Comparison of ENCODE assay signal across 19 cellular contexts in genomic region chr1:75964110-75964759, GRCh38. TPM values are rescaled to one million over a fixed set of nuclear protein-coding genes. Genes with fewer than 3 reads are reported as not detected.
A peak's percentile ranks its signal among the peaks of the same experiment; 100 is the strongest.
DNase-seq lines count a peak whose midpoint lies in the region; ATAC-seq, FAIRE-seq and TF ChIP-seq lines count a peak whose summit lies in the region.
"Not testable (repeated sequence)": the region's sequence is repeated elsewhere in the genome, so short reads cannot be mapped to it uniquely, and the experiment has no call there.
"Had no signal": no experiment of that assay in that cellular context is flagged by ENCODE, and none has a peak within 500 bp of the region (broad histone marks: within the 10 kb centered on the region; RNA-seq: fewer than 3 reads in every experiment).

No MANE protein-coding gene starts in this region.

- not testable (repeated sequence) for H3K36me3 ChIP-seq in PC-3 (ENCODE audit: low read depth, low read length); WERI-Rb-1; H1 (ENCODE audit: control insufficient read depth in 2 of 4, insufficient read depth in 4 of 4, low read length in 3 of 4); osteoblast (ENCODE audit: insufficient read depth, low read length)

- peak overlapping the region; percentile 27; the same call in 1 of the 2 replicates for H3K27ac ChIP-seq in PC-3 (ENCODE audit: low read length)
- H3K27ac ChIP-seq in WERI-Rb-1; H1 (ENCODE audit: low read depth, low read length); foreskin keratinocyte: not testable (repeated sequence)
- peak overlapping the region; percentile 48 for H3K27ac ChIP-seq in osteoblast (ENCODE audit: low read depth, low read length)

- H3F3A ChIP-seq in PC-3 (ENCODE audit: low read length, unreplicated experiment), result not testable (repeated sequence)

- not testable (repeated sequence) for H2AK5ac ChIP-seq in H1 (ENCODE audit: low read depth, low read length)

- not testable (repeated sequence) for TF ChIP-seq POLR2A in H1 (IDR thresholded peaks at IDR 0.05; ENCODE audit: control extremely low read depth in 1 of 2, low read depth in 2 of 2, low read length in 2 of 2)

- H2BK20ac ChIP-seq in H1 (ENCODE audit: low read length), result not testable (repeated sequence)

- H3K27me3 Mint-ChIP-seq in HFFc6 (ENCODE audit: insufficient read depth), result not testable (repeated sequence)

- CTCF ChIA-PET in PC-3 (lab: Charles Lee); H1 (lab: Charles Lee; ENCODE audit: partially characterized antibody): not testable (repeated sequence)

- H2BK5ac ChIP-seq in H1 (ENCODE audit: low read depth, low read length), result not testable (repeated sequence)

- not testable (repeated sequence) for H3K23ac ChIP-seq in H1 (ENCODE audit: insufficient read length)

- H2BK120ac ChIP-seq in H1 (replicated peaks; ENCODE audit: low read depth, low read length), result not testable (repeated sequence)

- H3K79me1 ChIP-seq in H1 (ENCODE audit: low read depth, low read length), result not testable (repeated sequence)

- POLR2A ChIA-PET in PC-3 (lab: Charles Lee; ENCODE audit: unreplicated experiment); H1 (lab: Charles Lee; ENCODE audit: partially characterized antibody): not testable (repeated sequence)

- H3K27ac Mint-ChIP-seq in HFFc6, result peak overlapping the region; percentile 42; the same call in 1 of the 2 replicates

- 93% methylated on average over 10 of the region's 10 CpGs; no CpG with 5 or more reads in 1 of the 2 experiments for WGBS in H1 (ENCODE audit: extremely low coverage in 1 of 2, insufficient coverage in 1 of 2, insufficient read length in 1 of 2, insufficient replicate concordance in 2 of 2, low coverage in 1 of 2, low lambda C conversion rate in 2 of 2, missing lambda C conversion rate in 1 of 2), 2 experiments

- intact Hi-C loops in PC-3 (cut with micrococcal nuclease), result not testable (repeated sequence)

- TF ChIP-seq EP300 in H1 (IDR thresholded peaks at IDR 0.05; ENCODE audit: borderline replicate concordance in 1 of 2, low read depth in 2 of 2, low read length in 2 of 2), result not testable (repeated sequence)

- not testable (repeated sequence) for H3K36me3 Mint-ChIP-seq in HFFc6 (ENCODE audit: low read depth)

- not testable (repeated sequence) for H3K79me2 ChIP-seq in PC-3 (ENCODE audit: low read length); H1 (ENCODE audit: control insufficient read depth in 1 of 2, insufficient read depth in 2 of 2, low read length in 2 of 2); osteoblast (ENCODE audit: insufficient read depth, low read length)

- H3K4me1 ChIP-seq in PC-3 (ENCODE audit: insufficient read depth, low read length), result peaks cover 16% of the 10 kb centered on the region
- not testable (repeated sequence) for H3K4me1 ChIP-seq in H1 (replicated peaks in 1 of 4; ENCODE audit: control insufficient read depth in 3 of 4, insufficient read depth in 4 of 4, low read length in 3 of 4); foreskin keratinocyte; osteoblast (ENCODE audit: insufficient read depth, low read length)

- not testable (repeated sequence) for BruUV-seq in PC-3 (replicated peaks; lab: Mats Ljungman, UMichigan)

- not testable (repeated sequence) for H3K9me3 ChIP-seq in PC-3 (ENCODE audit: low read length); WERI-Rb-1 (ENCODE audit: severe bottlenecking); H1 (ENCODE audit: insufficient read depth in 2 of 2, low read depth in 1 of 2, low read length in 1 of 2); osteoblast (ENCODE audit: low read depth, low read length)

- H2AFZ ChIP-seq in PC-3 (ENCODE audit: low read length); H1 (ENCODE audit: low read length); osteoblast (ENCODE audit: low read length): not testable (repeated sequence)

- H3K9me2 ChIP-seq in PC-3 (replicated peaks; ENCODE audit: low read length), result not testable (repeated sequence)

- FAIRE-seq in H1 (lab: Jason Lieb, UNC), result not testable (repeated sequence)

- TF ChIP-seq CTCF in HFFc6 (IDR thresholded peaks at IDR 0.05); PC-3 (conservative IDR thresholded peaks at IDR 0.05; ENCODE audit: low read depth, low read length); WERI-Rb-1 (IDR thresholded peaks at IDR 0.05; ENCODE audit: low read depth, low read length); H1 (IDR thresholded peaks at IDR 0.05; ENCODE audit: control extremely low read depth in 1 of 3, insufficient read depth in 1 of 3, low read depth in 1 of 3, low read length in 3 of 3); foreskin keratinocyte (conservative IDR thresholded peaks at IDR 0.05); osteoblast (IDR thresholded peaks at IDR 0.05; ENCODE audit: extremely low read depth, low read depth, low read length): not testable (repeated sequence)

- H3K4me3 ChIP-seq in PC-3 (ENCODE audit: low read length); WERI-Rb-1 (ENCODE audit: low read depth, low read length); H1 (ENCODE audit: extremely low read depth in 1 of 4, insufficient read depth in 2 of 4, low read depth in 3 of 4, low read length in 4 of 4); osteoblast (ENCODE audit: insufficient read depth, low read length): not testable (repeated sequence)

- not testable (repeated sequence) for H2BK12ac ChIP-seq in H1 (ENCODE audit: low read depth, low read length)

- H3K4me1 Mint-ChIP-seq in HFFc6 (ENCODE audit: low read depth), result peaks cover 23% of the 10 kb centered on the region

- not testable (repeated sequence) for H4K8ac ChIP-seq in H1 (ENCODE audit: extremely low read depth, insufficient read depth, low read length)

- not testable (repeated sequence) for H3K4me3 Mint-ChIP-seq in HFFc6

- H4K91ac ChIP-seq in H1 (replicated peaks; ENCODE audit: insufficient read length, low read length), result not testable (repeated sequence)

- peak; percentile 38; the same call in 1 of the 2 replicates for ATAC-seq in PC-3
- peak; percentile 40 for ATAC-seq in foreskin keratinocyte

- not testable (repeated sequence) for H3K56ac ChIP-seq in H1 (replicated peaks; ENCODE audit: insufficient read length, low read depth, low read length)

- not testable (repeated sequence) for H3K23me2 ChIP-seq in H1 (ENCODE audit: low read depth, low read length)

- not testable (repeated sequence) for H4K5ac ChIP-seq in H1 (ENCODE audit: insufficient read length, low read depth, low read length)

- not testable (repeated sequence) for H3K27me3 ChIP-seq in PC-3 (ENCODE audit: low read length); WERI-Rb-1 (ENCODE audit: insufficient read depth, low read depth, severe bottlenecking); H1 (replicated peaks in 1 of 4; ENCODE audit: control insufficient read depth in 3 of 4, extremely low read depth in 1 of 4, insufficient read depth in 3 of 4, low read length in 3 of 4); foreskin keratinocyte; osteoblast (ENCODE audit: insufficient read depth, low read length)

- H3K4me2 ChIP-seq in PC-3 (ENCODE audit: low read length), result peak overlapping the region; percentile 17; the same call in 1 of the 2 replicates
- not testable (repeated sequence) for H3K4me2 ChIP-seq in H1 (ENCODE audit: insufficient read depth in 1 of 2, low read depth in 2 of 2, low read length in 2 of 2); osteoblast (ENCODE audit: insufficient read depth, low read length)

- not testable (repeated sequence) for H3K9me3 Mint-ChIP-seq in HFFc6

- not testable (repeated sequence) for H3K4ac ChIP-seq in H1 (replicated peaks; ENCODE audit: insufficient read length, low read depth, low read length)

- not testable (repeated sequence) for H4K20me1 ChIP-seq in PC-3 (ENCODE audit: low read length); H1 (replicated peaks in 1 of 2; ENCODE audit: control insufficient read depth in 1 of 2, insufficient read depth in 2 of 2, low read length in 2 of 2); osteoblast (ENCODE audit: insufficient read depth, low read length)

- not testable (repeated sequence) for H3K9ac ChIP-seq in PC-3 (ENCODE audit: low read length); H1 (replicated peaks in 1 of 4; ENCODE audit: extremely low read depth in 1 of 4, low read depth in 3 of 4, low read length in 3 of 4)

- H3K18ac ChIP-seq in H1 (ENCODE audit: extremely low read depth, low read length), result not testable (repeated sequence)

- H2BK15ac ChIP-seq in H1 (ENCODE audit: low read length), result not testable (repeated sequence)

- H3K14ac ChIP-seq in H1 (ENCODE audit: insufficient read length), result not testable (repeated sequence)

- DNase-seq in A172 (ENCODE audit: low spot score) (peak; percentile 39), ELF-1 (ENCODE audit: low read depth, low spot score) (peak; percentile 26), HFFc6 (peak; percentile 31), PC-3 (peak; percentile 53), WERI-Rb-1 (peak; percentile 25), foreskin keratinocyte (peak; percentile 20 to 66)
- DNase-seq in H1 (ENCODE audit: low read depth in 1 of 2, low spot score in 2 of 2); osteoblast (ENCODE audit: insufficient read length, low spot score, missing footprints): not testable (repeated sequence)

- TF ChIP-seq RAD21 in H1 (IDR thresholded peaks at IDR 0.05 in 1 of 2, conservative IDR thresholded peaks at IDR 0.05 in 1 of 2; ENCODE audit: low read depth in 2 of 2, low read length in 2 of 2), result not testable (repeated sequence)

RNA-seq across cellular contexts. Expression of gene ASB17, which starts 32.0 kb away (rescaled TPM):
- total RNA-seq in A172 (2014; rRNA removed; shearing (Covaris generic)), result not detected in 2 replicates
- not detected for total RNA-seq in HFFc6 (2021; fragmentation: NEBNext Ultra II Directional; extraction: Animal tissue kit (Norgen Biotek cat#: 25700))
- total RNA-seq in PC-3 (2014; rRNA removed) (not detected in 2 replicates), foreskin keratinocyte (not detected in 2 replicates), osteoblast (not detected in 2 replicates)
- total RNA-seq in H1 (2021; fragmentation: NEBNext Ultra II Directional; extraction: Animal tissue kit (Norgen Biotek cat#: 25700)), result not detected in 2 replicates
- polyA plus RNA-seq in H1 (2011; rRNA removed) (not detected in 2 replicates), foreskin keratinocyte (not detected in 2 replicates)
- not detected for polyA plus RNA-seq in H1 (2011; cell fraction: cytosol; rRNA removed)
- not detected for polyA plus RNA-seq in H1 (2011; cell fraction: nucleus; rRNA removed)
- polyA plus RNA-seq in H1 (2012, experiment 1 of 2), result not detected in 4 replicates
- not detected for polyA plus RNA-seq in H1 (2012, experiment 2 of 2)
- polyA plus RNA-seq in H1 (2013, experiment 1 of 2), result not detected
- polyA plus RNA-seq in H1 (2013, experiment 2 of 2), result not detected
- polyA minus RNA-seq in H1 (2011; rRNA and poly(A)+ RNA removed), result not detected in 2 replicates
- polyA minus RNA-seq in H1 (2011; cell fraction: cytosol; rRNA and poly(A)+ RNA removed), result not detected
- not detected for polyA minus RNA-seq in H1 (2011; cell fraction: nucleus; rRNA and poly(A)+ RNA removed)
- total RNA-seq: ascending aorta; CD8-positive, alpha-beta T cell; dorsolateral prefrontal cortex; frontal cortex; H9; left lung; mesothelial cell of epicardium; psoas muscle; skeletal muscle tissue; thoracic aorta; uterus had no signal
- polyA plus RNA-seq: psoas muscle had no signal
